8 cellular contexts compared by ENCODE assay signal in genomic region chr14:105300542-105301102, GRCh38. TPM values are rescaled to one million over a fixed set of nuclear protein-coding genes. Genes with fewer than 3 reads are reported as not detected.
A peak's percentile ranks its signal among the peaks of the same experiment; 100 is the strongest.
DNase-seq lines count a peak whose midpoint lies in the region; ATAC-seq and TF ChIP-seq lines count a peak whose summit lies in the region.

A gene with protein sequence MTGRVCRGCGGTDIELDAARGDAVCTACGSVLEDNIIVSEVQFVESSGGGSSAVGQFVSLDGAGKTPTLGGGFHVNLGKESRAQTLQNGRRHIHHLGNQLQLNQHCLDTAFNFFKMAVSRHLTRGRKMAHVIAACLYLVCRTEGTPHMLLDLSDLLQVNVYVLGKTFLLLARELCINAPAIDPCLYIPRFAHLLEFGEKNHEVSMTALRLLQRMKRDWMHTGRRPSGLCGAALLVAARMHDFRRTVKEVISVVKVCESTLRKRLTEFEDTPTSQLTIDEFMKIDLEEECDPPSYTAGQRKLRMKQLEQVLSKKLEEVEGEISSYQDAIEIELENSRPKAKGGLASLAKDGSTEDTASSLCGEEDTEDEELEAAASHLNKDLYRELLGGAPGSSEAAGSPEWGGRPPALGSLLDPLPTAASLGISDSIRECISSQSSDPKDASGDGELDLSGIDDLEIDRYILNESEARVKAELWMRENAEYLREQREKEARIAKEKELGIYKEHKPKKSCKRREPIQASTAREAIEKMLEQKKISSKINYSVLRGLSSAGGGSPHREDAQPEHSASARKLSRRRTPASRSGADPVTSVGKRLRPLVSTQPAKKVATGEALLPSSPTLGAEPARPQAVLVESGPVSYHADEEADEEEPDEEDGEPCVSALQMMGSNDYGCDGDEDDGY (minus strand): TSS chr14:105301001. CDS start chr14:105300629, 372 bp downstream.

- intact Hi-C loops in natural killer cell (cut with micrococcal nuclease), result loop anchor here (1.0 to 10.0 kb wide), 2 partner anchors 46 to 191 kb away; partner anchors contain the start of gene TEDC1

- H3K4me3 Mint-ChIP-seq in activated T-helper 17 cell treated with anti-CD3 and anti-CD28 coated beads, Interleukin-2, amount 50 U/mL, for 72 hours, result peak within 1 kb of the TSS; percentile 92
- peak within 1 kb of the TSS; percentile 94 for H3K4me3 Mint-ChIP-seq in natural killer cell

- H3K36me3 Mint-ChIP-seq in activated T-helper 17 cell treated with anti-CD3 and anti-CD28 coated beads, Interleukin-2, amount 50 U/mL, for 72 hours (ENCODE audit: low read depth), result no peaks in the 10 kb centered on the region
- no peaks in the 10 kb centered on the region for H3K36me3 Mint-ChIP-seq in natural killer cell

- TF ChIP-seq CTCF in fibroblast of mammary gland (conservative IDR thresholded peaks at IDR 0.05; ENCODE audit: control insufficient read depth, insufficient read depth, low read depth, low read length), result no peak
- TF ChIP-seq CTCF in natural killer cell (IDR thresholded peaks at IDR 0.05), result no peak

- no peaks in the 10 kb centered on the region for H3K27me3 Mint-ChIP-seq in activated T-helper 17 cell treated with anti-CD3 and anti-CD28 coated beads, Interleukin-2, amount 50 U/mL, for 72 hours
- H3K27me3 Mint-ChIP-seq in natural killer cell (ENCODE audit: low read depth in 2 of 2), result no peaks in the 10 kb centered on the region

- H3K4me1 Mint-ChIP-seq in activated T-helper 17 cell treated with anti-CD3 and anti-CD28 coated beads, Interleukin-2, amount 50 U/mL, for 72 hours, result peaks cover 7% of the 10 kb centered on the region
- H3K4me1 Mint-ChIP-seq in natural killer cell, result peaks cover 31 to 33% of the 10 kb centered on the region in 2 donors

- peak; percentile 84 for ATAC-seq in GM21515 (IDR thresholded peaks at IDR 0.05; ENCODE audit: unreplicated experiment)
- peak; percentile 92 for ATAC-seq in activated T-helper 17 cell treated with anti-CD3 and anti-CD28 coated beads, Interleukin-2, amount 50 U/mL, for 72 hours (replicated peaks)
- ATAC-seq in natural killer cell, result peak; percentile 87 to 95 (median 88)

- DNase-seq in DMS 273 (lab: John Stamatoyannopoulos, UW; ENCODE audit: unreplicated experiment), result peak; percentile 97
- peak; percentile 91 for DNase-seq in HuH-7 (ENCODE audit: low spot score)
- peak; percentile 87 for DNase-seq in RPMI7951 (ENCODE audit: low read depth)
- DNase-seq in fibroblast of mammary gland (ENCODE audit: low read depth), result peak; percentile 84
- DNase-seq in natural killer cell, result peak; percentile 97
- DNase-seq in stimulated activated naive CD4-positive, alpha-beta T cell treated with Interleukin-2 at 50 U/mL for 16 hours (lab: John Stamatoyannopoulos, UW), result peak; percentile 97

- H3K27ac Mint-ChIP-seq in activated T-helper 17 cell treated with anti-CD3 and anti-CD28 coated beads, Interleukin-2, amount 50 U/mL, for 72 hours, result peak within 1 kb of the TSS; percentile 87
- peak within 1 kb of the TSS; percentile 81 to 93 for H3K27ac Mint-ChIP-seq in natural killer cell

- no peaks in the 10 kb centered on the region for H3K9me3 Mint-ChIP-seq in activated T-helper 17 cell treated with anti-CD3 and anti-CD28 coated beads, Interleukin-2, amount 50 U/mL, for 72 hours
- no peaks in the 10 kb centered on the region for H3K9me3 Mint-ChIP-seq in natural killer cell

- H3K4me3 ChIP-seq in fibroblast of mammary gland (ENCODE audit: control insufficient read depth, low read depth, low read length), result peak within 1 kb of the TSS; percentile 72

RNA-seq across cellular contexts. Expression of the gene that starts here (rescaled TPM):
- total RNA-seq in RPMI7951 (2014; rRNA removed; shearing (Covaris generic)), result 13.7 and 13.9 TPM in 2 replicates
- total RNA-seq in activated T-helper 17 cell treated with anti-CD3 and anti-CD28 coated beads, Interleukin-2, amount 50 U/mL, for 72 hours, result 10 to 100 TPM; 28.6 to 35.1 TPM
- 10 to 100 TPM; 82.4 to 92.7 (median 87.4) TPM for total RNA-seq in natural killer cell

Comparison
In these comparisons a context has a peak if more than half of its experiments do, and no peak if none do; other contexts are left out.
1. Peak in every context shown above with its lines: DNase-seq, ATAC-seq and H3K4me3 ChIP-seq.